In genomic region chr6:32410906-32411305, GRCh38 we compare ENCODE assay signal across 7 cellular contexts. TPM values are rescaled to one million over a fixed set of nuclear protein-coding genes. Genes with fewer than 3 reads are reported as not detected.
"Had no signal": no experiment of that assay in that cellular context is flagged by ENCODE, and none has a peak within 500 bp of the region (broad histone marks: within the 10 kb centered on the region; RNA-seq: fewer than 3 reads in every experiment).

No MANE protein-coding gene starts in this region.

- H3K4me3 ChIP-seq: GM23338 had no signal

- H3K9me3 Mint-ChIP-seq: GM23338, HFFc6 had no signal

- DNase-seq: H9, HCEC 1CT, HFFc6, IMR-90 had no signal

- H3K27ac Mint-ChIP-seq: GM23338, H9, HFFc6 had no signal

- H3K4me3 Mint-ChIP-seq: GM23338, H9, HFFc6 had no signal

RNA-seq across cellular contexts. Expression of gene BTNL2, which starts 3.9 kb away (rescaled TPM):
- total RNA-seq: GM23338, H1, H9, HFFc6, HT-29, IMR-90 had no signal
- polyA plus RNA-seq: GM23338, H1, IMR-90 had no signal

RNA-seq across cellular contexts. Expression of gene HLA-DRA, which starts 28.8 kb away (rescaled TPM):
- total RNA-seq: HFFc6, HT-29, IMR-90 had no signal
- polyA plus RNA-seq: IMR-90 had no signal

RNA-seq across cellular contexts. Expression of gene TSBP1, which starts 39.2 kb away (rescaled TPM):
- total RNA-seq: GM23338, H1, H9, HFFc6, HT-29, IMR-90 had no signal
- polyA plus RNA-seq: H1, IMR-90 had no signal
